25 cellular contexts compared by ENCODE assay signal in the genomic region with DNA sequence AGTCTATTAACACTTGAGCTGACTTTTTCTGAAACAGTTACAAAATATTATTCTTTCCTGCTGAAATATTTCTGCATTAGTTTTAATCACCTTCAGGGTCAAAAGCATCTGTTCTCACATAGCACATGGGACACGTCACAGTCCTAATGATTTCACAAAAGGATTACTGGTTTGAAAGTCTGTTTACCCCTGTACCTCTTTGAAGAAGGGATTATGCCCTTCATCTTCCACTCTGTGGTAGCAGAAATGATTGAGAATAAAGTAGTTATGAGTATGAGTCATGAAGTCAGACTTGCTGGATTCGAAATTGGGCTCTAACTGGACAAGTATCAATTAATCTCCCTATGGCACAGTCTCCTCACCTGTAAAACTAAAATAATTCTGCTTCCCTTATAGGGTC.
A peak's percentile ranks its signal among the peaks of the same experiment; 100 is the strongest.
DNase-seq lines count a peak whose midpoint lies in the region; ATAC-seq, FAIRE-seq and TF ChIP-seq lines count a peak whose summit lies in the region.
"Had no signal": no experiment of that assay in that cellular context is flagged by ENCODE, and none has a peak within 500 bp of the region (broad histone marks: within the 10 kb centered on the region; RNA-seq: fewer than 3 reads in every experiment).

No MANE protein-coding gene starts in this region.

- intact Hi-C loops in OCI-LY7 (cut with micrococcal nuclease; ENCODE audit: unreplicated experiment): no loop called here
- intact Hi-C loops in PC-9 (cut with micrococcal nuclease; ENCODE audit: unreplicated experiment): no loop called here
- intact Hi-C loops in transverse colon (cut with DNase I; ENCODE audit: low total_unique reads): no loop called here

- 29 to 38% methylated on average over 2 of the region's 2 CpGs for WGBS in transverse colon (ENCODE audit: low coverage in 1 of 2), 2 donors

- H2AFZ ChIP-seq in OCI-LY7 (ENCODE audit: low read length) (no peak overlapping the region), PC-9 (no peak overlapping the region)
- H2AFZ ChIP-seq: GM23338 had no signal

- no peaks in the 10 kb centered on the region for H3K79me2 ChIP-seq in OCI-LY7 (ENCODE audit: insufficient read depth, low read depth, low read length)
- H3K79me2 ChIP-seq in PC-9 (ENCODE audit: low read depth): no peaks in the 10 kb centered on the region

- no peak for TF ChIP-seq POLR2A in transverse colon (IDR thresholded peaks at IDR 0.05)

- H3K27ac ChIP-seq in HEK293 (ENCODE audit: extremely low read depth, low read depth, low read length) (no peak overlapping the region), OCI-LY7 (ENCODE audit: low read depth, low read length, poor library complexity, severe bottlenecking) (no peak overlapping the region), PC-9 (no peak overlapping the region), transverse colon (no peak overlapping the region)
- H3K27ac ChIP-seq: RWPE1 had no signal

- H3K27ac Mint-ChIP-seq in naive thymus-derived CD8-positive, alpha-beta T cell: no peak overlapping the region
- H3K27ac Mint-ChIP-seq: CD4-positive, CD25-positive, alpha-beta regulatory T cell; GM23338 had no signal

- CTCF ChIA-PET in HEK293 (lab: Yijun Ruan, JAX) (no interaction called here), OCI-LY7 (lab: Charles Lee; ENCODE audit: unreplicated experiment) (no interaction called here), PC-9 (lab: Charles Lee) (no interaction called here)

- BruUV-seq in OCI-LY7 (replicated peaks; lab: Mats Ljungman, UMichigan) (no TSS peak), PC-9 (replicated peaks; lab: Mats Ljungman, UMichigan) (no TSS peak)

- FAIRE-seq in D721Med (lab: Jason Lieb, UNC): peak; percentile 80
- FAIRE-seq: GM12892, GM18507 had no signal

- H3K27me3 ChIP-seq in PC-9 (ENCODE audit: insufficient read depth, low read depth): no peaks in the 10 kb centered on the region
- H3K27me3 ChIP-seq in transverse colon: no peaks in the 10 kb centered on the region
- H3K27me3 ChIP-seq: BE2C, MG63 had no signal

- TF ChIP-seq CTCF in D721Med (IDR thresholded peaks at IDR 0.05; ENCODE audit: insufficient read depth, missing control alignments) (no peak), HEK293 (tag by site-specific recombination; IDR thresholded peaks at IDR 0.05) (no peak), OCI-LY7 (conservative IDR thresholded peaks at IDR 0.05; ENCODE audit: low read length) (no peak), PC-9 (conservative IDR thresholded peaks at IDR 0.05) (no peak), transverse colon (IDR thresholded peaks at IDR 0.05) (no peak)

- H3K4me1 ChIP-seq in HEK293 (ENCODE audit: control insufficient read depth, insufficient read depth, low read length): no peaks in the 10 kb centered on the region; the same call in 1 of the 2 replicates
- peaks cover 66% of the 10 kb centered on the region for H3K4me1 ChIP-seq in OCI-LY7 (ENCODE audit: insufficient read depth, low read length, poor library complexity, severe bottlenecking)
- H3K4me1 ChIP-seq in PC-9 (replicated peaks; ENCODE audit: insufficient read depth): no peaks in the 10 kb centered on the region
- H3K4me1 ChIP-seq in transverse colon: peaks cover 0 to 4% (median 0%) of the 10 kb centered on the region in 4 donors
- H3K4me1 ChIP-seq: BE2C, Caco-2 had no signal

- H3K9me3 ChIP-seq in HEK293 (ENCODE audit: control insufficient read depth, insufficient read depth, low read depth, low read length): no peaks in the 10 kb centered on the region
- no peaks in the 10 kb centered on the region for H3K9me3 ChIP-seq in OCI-LY7 (ENCODE audit: low read length)
- no peaks in the 10 kb centered on the region for H3K9me3 ChIP-seq in PC-9 (ENCODE audit: insufficient read depth, low read depth)
- H3K9me3 ChIP-seq in transverse colon: no peaks in the 10 kb centered on the region
- H3K9me3 ChIP-seq: BE2C, Caco-2 had no signal

- no peak for DNase-seq in D721Med (ENCODE audit: insufficient read length, low spot score)
- no peak for DNase-seq in OCI-LY7 (ENCODE audit: low spot score)
- DNase-seq in iris pigment epithelial cell (ENCODE audit: low read depth): peak; percentile 38
- no peak for DNase-seq in PC-9
- DNase-seq in transverse colon: no peak
- no peak for DNase-seq in naive thymus-derived CD8-positive, alpha-beta T cell
- DNase-seq: BE2C; Caco-2; CD4-positive, CD25-positive, alpha-beta regulatory T cell; DMS153; MG63; NCI-H1048; NCI-H1436; NCI-H1930; NCI-H226; NCI-H526; PC-3; SIG-M5 had no signal

- no peak for TF ChIP-seq EP300 in transverse colon (IDR thresholded peaks at IDR 0.05; ENCODE audit: low read depth)

- H4K20me1 ChIP-seq in OCI-LY7 (ENCODE audit: insufficient read depth, low read length) (no peaks in the 10 kb centered on the region), PC-9 (ENCODE audit: insufficient read depth) (no peaks in the 10 kb centered on the region; the same call in 1 of the 2 replicates)

- no peak overlapping the region for H3K4me3 Mint-ChIP-seq in naive thymus-derived CD8-positive, alpha-beta T cell
- H3K4me3 Mint-ChIP-seq: CD4-positive, CD25-positive, alpha-beta regulatory T cell; GM23338 had no signal

- H3K36me3 ChIP-seq in HEK293 (ENCODE audit: control insufficient read depth in 2 of 2, insufficient read depth in 1 of 2, low read length in 2 of 2): no peaks in the 10 kb centered on the region
- H3K36me3 ChIP-seq in OCI-LY7 (ENCODE audit: insufficient read depth, low read length): peaks cover 9% of the 10 kb centered on the region
- H3K36me3 ChIP-seq in PC-9 (ENCODE audit: low read depth): no peaks in the 10 kb centered on the region
- peaks cover 0 to 3% (median 0%) of the 10 kb centered on the region in 4 donors for H3K36me3 ChIP-seq in transverse colon
- H3K36me3 ChIP-seq: BE2C had no signal

- H3K9me2 ChIP-seq in OCI-LY7 (ENCODE audit: insufficient read depth, low read length) (no peaks in the 10 kb centered on the region), PC-9 (ENCODE audit: insufficient read depth) (no peaks in the 10 kb centered on the region)

- in situ Hi-C loops in transverse colon (cut with MboI; ENCODE audit: low pct_ligation_motif_present in 1 of 4, low pct_unique_long_range_greater_than_20kb in 1 of 4, low sequenced_read_pairs in 3 of 4): no loop called here

- POLR2A ChIA-PET in HEK293 (lab: Yijun Ruan, JAX) (interaction anchor here (0.6 kb wide), 1 partner anchor 135 kb away, joined by 3 read pairs; no protein-coding TSS in a partner anchor), OCI-LY7 (lab: Charles Lee) (interaction anchor here (0.5 to 0.6 kb wide), 2 partner anchors 76 to 165 kb away, joined by 3 to 5 read pairs; no protein-coding TSS in a partner anchor), PC-9 (lab: Charles Lee; ENCODE audit: unreplicated experiment) (no interaction called here)
- POLR2A ChIA-PET in naive thymus-derived CD8-positive, alpha-beta T cell (lab: Charles Lee): no interaction called here

- no peaks in the 10 kb centered on the region for H3K36me3 Mint-ChIP-seq in naive thymus-derived CD8-positive, alpha-beta T cell
- H3K36me3 Mint-ChIP-seq: CD4-positive, CD25-positive, alpha-beta regulatory T cell had no signal

- no peak for ATAC-seq in HG03565 (IDR thresholded peaks at IDR 0.05; ENCODE audit: unreplicated experiment)
- ATAC-seq in naive thymus-derived CD8-positive, alpha-beta T cell: no peak
- ATAC-seq: GM23338, PC-3, SK-N-SH treated with all-trans-retinoic acid at 6 μM for 48 hours had no signal

- H3K9me3 Mint-ChIP-seq in naive thymus-derived CD8-positive, alpha-beta T cell: no peaks in the 10 kb centered on the region
- H3K9me3 Mint-ChIP-seq: CD4-positive, CD25-positive, alpha-beta regulatory T cell; GM23338 had no signal

- H3K4me3 ChIP-seq in HEK293 (ENCODE audit: low read depth, low read length): no peak overlapping the region
- H3K4me3 ChIP-seq in OCI-LY7 (ENCODE audit: low read depth, low read length, poor library complexity, severe bottlenecking): no peak overlapping the region
- H3K4me3 ChIP-seq in PC-9: no peak overlapping the region
- no peak overlapping the region for H3K4me3 ChIP-seq in transverse colon
- H3K4me3 ChIP-seq: GM23338, MG63 had no signal

- H3K4me1 Mint-ChIP-seq in naive thymus-derived CD8-positive, alpha-beta T cell: no peaks in the 10 kb centered on the region
- H3K4me1 Mint-ChIP-seq: CD4-positive, CD25-positive, alpha-beta regulatory T cell had no signal

- H3K27me3 Mint-ChIP-seq in naive thymus-derived CD8-positive, alpha-beta T cell: peaks cover 0 to 9% (median 2%) of the 10 kb centered on the region in 5 donors
- H3K27me3 Mint-ChIP-seq: CD4-positive, CD25-positive, alpha-beta regulatory T cell had no signal

- peak overlapping the region; percentile 53 for H3K4me2 ChIP-seq in OCI-LY7 (ENCODE audit: low read length)
- H3K4me2 ChIP-seq in PC-9: no peak overlapping the region
- H3K4me2 ChIP-seq: GM23338 had no signal

- no peaks in the 10 kb centered on the region for H3F3A ChIP-seq in PC-9 (ENCODE audit: insufficient read depth, low read depth)

TF ChIP-seq in HEK293, 187 proteins besides CTCF, POLR2A, EP300 and RAD21:
- no peak for TF ChIP-seq ZNF621 (tag by site-specific recombination; IDR thresholded peaks at IDR 0.05)
- TF ChIP-seq ZNF202 (tag by site-specific recombination; IDR thresholded peaks at IDR 0.05; ENCODE audit: borderline replicate concordance): no peak
- no peak for TF ChIP-seq ZBTB48 (tag by site-specific recombination; IDR thresholded peaks at IDR 0.05)
- TF ChIP-seq ZNF473 (tag by site-specific recombination; IDR thresholded peaks at IDR 0.05): no peak
- peak; percentile 13; the same call in 1 of the 2 replicates for TF ChIP-seq OSR2 (tag by site-specific recombination; IDR thresholded peaks at IDR 0.05)
- TF ChIP-seq ZNF341 (tag by site-specific recombination; IDR thresholded peaks at IDR 0.05; ENCODE audit: low read depth): no peak

Comparison
In these comparisons a context has a peak if more than half of its experiments do, and no peak if none do; other contexts are left out.
1. POLR2A ChIA-PET loops: an anchor here in HEK293 (0.6 kb wide) and OCI-LY7 (0.5 to 0.6 kb wide); none called in PC-9 and naive thymus-derived CD8-positive, alpha-beta T cell.